Comparison of ENCODE assay signal across 24 cellular contexts in genomic region chr1:228225165-228225710, GRCh38. TPM values are rescaled to one million over a fixed set of nuclear protein-coding genes. Genes with fewer than 3 reads are reported as not detected.
DNase-seq lines count a peak whose midpoint lies in the region; ATAC-seq, FAIRE-seq and TF ChIP-seq lines count a peak whose summit lies in the region.
"Had no signal": no experiment of that assay in that cellular context is flagged by ENCODE, and none has a peak within 500 bp of the region (broad histone marks: within the 10 kb centered on the region; RNA-seq: fewer than 3 reads in every experiment).

No MANE protein-coding gene starts in this region.

- H3K36me3 ChIP-seq in HEK293 (ENCODE audit: control insufficient read depth in 2 of 2, insufficient read depth in 1 of 2, low read length in 2 of 2) (peaks cover 0 to 29% of the 10 kb centered on the region in 2 experiments), bronchial epithelial cell (ENCODE audit: control insufficient read depth, insufficient read depth, low read length) (peaks cover 13% of the 10 kb centered on the region), gastrocnemius medialis (peaks cover 0 to 60% of the 10 kb centered on the region in 2 donors), mesendoderm (ENCODE audit: control insufficient read depth, insufficient read depth, low read length) (peaks cover 8% of the 10 kb centered on the region)
- H3K36me3 ChIP-seq: BE2C had no signal

- peak; percentile 38 to 79 for ATAC-seq in gastrocnemius medialis
- ATAC-seq: A549, GM23338, HCT116 had no signal

- H3K79me1 ChIP-seq in mesendoderm (ENCODE audit: low read length) = peaks cover 4% of the 10 kb centered on the region

- POLR2A ChIA-PET in HEK293 (lab: Yijun Ruan, JAX) = no interaction called here

- TF ChIP-seq CTCF in HEK293 (tag by site-specific recombination; IDR thresholded peaks at IDR 0.05) (no peak), bronchial epithelial cell (IDR thresholded peaks at IDR 0.05; ENCODE audit: insufficient read depth, low read length, severe bottlenecking) (no peak), gastrocnemius medialis (IDR thresholded peaks at IDR 0.05 in 4 of 5, conservative IDR thresholded peaks at IDR 0.05 in 1 of 5) (no peak)

- H3K4me1 ChIP-seq in HEK293 (ENCODE audit: control insufficient read depth, insufficient read depth, low read length) = no peaks in the 10 kb centered on the region
- H3K4me1 ChIP-seq in gastrocnemius medialis = peaks cover 85 to 92% of the 10 kb centered on the region in 2 donors
- no peaks in the 10 kb centered on the region for H3K4me1 ChIP-seq in mesendoderm (ENCODE audit: control insufficient read depth, low read depth, low read length)
- H3K4me1 ChIP-seq: BE2C had no signal

- H3K27me3 ChIP-seq in bronchial epithelial cell (ENCODE audit: control insufficient read depth, insufficient read depth, low read length) (no peaks in the 10 kb centered on the region), gastrocnemius medialis (no peaks in the 10 kb centered on the region), mesendoderm (ENCODE audit: insufficient read depth, low read length, poor library complexity) (no peaks in the 10 kb centered on the region)
- H3K27me3 ChIP-seq: BE2C; BLaER1 treated with 17β-estradiol and CSF1 and Interleukin-3, amounts not matched to agents 10 nM and 100 nM had no signal

- H3K79me2 ChIP-seq in mesendoderm (ENCODE audit: control insufficient read depth, insufficient read depth, low read length) = no peaks in the 10 kb centered on the region

- H3K4me2 ChIP-seq in mesendoderm (ENCODE audit: low read length) = no peak overlapping the region
- H3K4me2 ChIP-seq: A549; BLaER1 treated with 17β-estradiol and CSF1 and Interleukin-3, amounts not matched to agents 10 nM and 100 nM; GM23338 had no signal

- H3K4ac ChIP-seq in mesendoderm (ENCODE audit: low read depth, low read length) = no peak overlapping the region

- in situ Hi-C loops in gastrocnemius medialis (cut with MboI; ENCODE audit: low sequenced_read_pairs in 4 of 4) = no loop called here

- no peaks in the 10 kb centered on the region for H3K9me3 ChIP-seq in HEK293 (ENCODE audit: control insufficient read depth, insufficient read depth, low read depth, low read length)
- H3K9me3 ChIP-seq in gastrocnemius medialis = no peaks in the 10 kb centered on the region
- H3K9me3 ChIP-seq: BE2C had no signal

- no peak overlapping the region for H3K18ac ChIP-seq in mesendoderm (ENCODE audit: low read length)

- H2BK15ac ChIP-seq in mesendoderm (replicated peaks; ENCODE audit: low read depth) = no peak overlapping the region

- WGBS in mesendoderm (ENCODE audit: extremely low coverage, insufficient coverage, low lambda C conversion rate) = no CpG with 5 or more reads among the region's 2 CpGs

- DNase-seq in bronchial epithelial cell (ENCODE audit: low read depth) = no peak
- peak in 1 of 2 donors; percentile 62 for DNase-seq in gastrocnemius medialis
- no peak for DNase-seq in mesendoderm
- no peak for DNase-seq in NCI-H146 treated with DMSO at 0.1 percent for 48 hours (lab: John Stamatoyannopoulos, UW; ENCODE audit: unreplicated experiment)
- DNase-seq in DMS 273 treated with DMSO at 0.1 percent for 48 hours (lab: John Stamatoyannopoulos, UW) = no peak
- DNase-seq: 8988T; ACHN; AML-193; BE2C; CD4-positive, alpha-beta T cell; CD8-positive, alpha-beta memory T cell; DMS53; DMS79 treated with DMSO at 0.1 percent for 48 hours; GF-D8; H9; HFFc6 had no signal

- FAIRE-seq in bronchial epithelial cell (lab: Jason Lieb, UNC) = peak; percentile 58
- FAIRE-seq: A549, D721Med, GM12891, GM18507 had no signal

- intact Hi-C loops in gastrocnemius medialis (cut with DNase I; ENCODE audit: low total_unique reads) = loop anchor here (5.0 kb wide), 1 partner anchor 57 kb away; no protein-coding TSS in a partner anchor

- H4K8ac ChIP-seq in mesendoderm (ENCODE audit: low read depth, low read length) = no peak overlapping the region

- CTCF ChIA-PET in HEK293 (lab: Yijun Ruan, JAX) = interaction anchor here (2.9 kb wide), 1 partner anchor 12 kb away, joined by 8 read pairs; no protein-coding TSS in a partner anchor

- H3K9ac ChIP-seq in mesendoderm (ENCODE audit: low read length) = no peak overlapping the region
- H3K9ac ChIP-seq: BLaER1 treated with 17β-estradiol and CSF1 and Interleukin-3, amounts not matched to agents 10 nM and 100 nM had no signal

- H2BK5ac ChIP-seq in mesendoderm (ENCODE audit: low read length) = no peak overlapping the region

- TF ChIP-seq POLR2A in gastrocnemius medialis (IDR thresholded peaks at IDR 0.05) = peak in 1 of 2 donors; percentile 8

- no peak overlapping the region for H4K5ac ChIP-seq in mesendoderm (ENCODE audit: low read length)

- H3K23ac ChIP-seq in mesendoderm (ENCODE audit: low read length) = no peak overlapping the region

- H2AK5ac ChIP-seq in mesendoderm (ENCODE audit: low read length) = no peak overlapping the region

- H3K27ac ChIP-seq in HEK293 (ENCODE audit: extremely low read depth, low read depth, low read length) (no peak overlapping the region), gastrocnemius medialis (peak overlapping the region; percentile 97 to 100 (median 100)), mesendoderm (ENCODE audit: low read depth, low read length) (no peak overlapping the region)
- H3K27ac ChIP-seq: A549 had no signal

- H3K4me3 ChIP-seq in HEK293 (ENCODE audit: low read depth, low read length) (no peak overlapping the region), bronchial epithelial cell (ENCODE audit: low read depth, low read length) (no peak overlapping the region), gastrocnemius medialis (no peak overlapping the region), mesendoderm (ENCODE audit: low read length) (no peak overlapping the region)
- H3K4me3 ChIP-seq: A549; BLaER1 treated with 17β-estradiol and CSF1 and Interleukin-3, amounts not matched to agents 10 nM and 100 nM; GM23338 had no signal

- H2BK120ac ChIP-seq in mesendoderm (ENCODE audit: low read depth, low read length) = no peak overlapping the region

- H3K56ac ChIP-seq in mesendoderm (ENCODE audit: low read length) = no peak overlapping the region

TF ChIP-seq in HEK293, 187 proteins besides CTCF, POLR2A, EP300 and RAD21:
- TF ChIP-seq, protein P1, sequence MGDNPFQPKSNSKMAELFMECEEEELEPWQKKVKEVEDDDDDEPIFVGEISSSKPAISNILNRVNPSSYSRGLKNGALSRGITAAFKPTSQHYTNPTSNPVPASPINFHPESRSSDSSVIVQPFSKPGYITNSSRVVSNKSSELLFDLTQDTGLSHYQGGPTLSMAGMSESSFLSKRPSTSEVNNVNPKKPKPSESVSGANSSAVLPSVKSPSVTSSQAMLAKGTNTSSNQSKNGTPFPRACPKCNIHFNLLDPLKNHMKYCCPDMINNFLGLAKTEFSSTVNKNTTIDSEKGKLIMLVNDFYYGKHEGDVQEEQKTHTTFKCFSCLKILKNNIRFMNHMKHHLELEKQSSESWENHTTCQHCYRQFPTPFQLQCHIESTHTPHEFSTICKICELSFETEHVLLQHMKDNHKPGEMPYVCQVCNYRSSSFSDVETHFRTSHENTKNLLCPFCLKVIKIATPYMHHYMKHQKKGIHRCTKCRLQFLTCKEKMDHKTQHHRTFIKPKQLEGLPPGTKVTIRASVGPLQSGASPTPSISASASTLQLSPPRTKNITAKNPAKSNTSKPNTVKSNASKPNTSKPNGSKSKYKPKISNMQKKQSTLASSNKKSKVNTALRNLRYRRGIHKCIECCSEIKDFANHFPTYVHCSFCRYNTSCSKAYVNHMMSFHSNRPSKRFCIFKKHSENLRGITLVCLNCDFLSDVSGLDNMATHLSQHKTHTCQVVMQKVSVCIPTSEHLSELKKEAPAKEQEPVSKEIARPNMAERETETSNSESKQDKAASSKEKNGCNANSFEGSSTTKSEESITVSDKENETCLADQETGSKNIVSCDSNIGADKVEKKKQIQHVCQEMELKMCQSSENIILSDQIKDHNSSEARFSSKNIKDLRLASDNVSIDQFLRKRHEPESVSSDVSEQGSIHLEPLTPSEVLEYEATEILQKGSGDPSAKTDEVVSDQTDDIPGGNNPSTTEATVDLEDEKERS (tag by site-specific recombination; IDR thresholded peaks at IDR 0.05) = peak; percentile 56; the same call in 1 of the 2 replicates
- TF ChIP-seq ZNF529 (tag by site-specific recombination; IDR thresholded peaks at IDR 0.05; ENCODE audit: insufficient replicate concordance) = no peak
TF ChIP-seq in HEK293: peak in this region for 1.

RNA-seq across cellular contexts. Expression of gene OBSCN, which starts 17.4 kb away (rescaled TPM):
- 6.3 and 7.6 TPM in 2 replicates for total RNA-seq in bronchial epithelial cell
- 1,000 to 10,000 TPM in 2 of 4 donors, 100 to 1,000 TPM in 2; 798 to 1,571 (median 1,162) TPM for total RNA-seq in gastrocnemius medialis
- 5.0 TPM for polyA plus RNA-seq in mesendoderm (2013, experiment 1 of 2)
- polyA plus RNA-seq in mesendoderm (2013, experiment 2 of 2) = 5.2 TPM

RNA-seq across cellular contexts. Expression of gene IBA57, which starts 59.6 kb away (rescaled TPM):
- total RNA-seq in bronchial epithelial cell = 2.0 and 2.6 TPM in 2 replicates
- total RNA-seq in gastrocnemius medialis = 10 to 100 TPM in 3 of 4 donors, 1 to 10 TPM in 1; 4.9 to 15.7 (median 12.3) TPM
- polyA plus RNA-seq in mesendoderm (2013, experiment 1 of 2) = 2.7 TPM
- 3.0 TPM for polyA plus RNA-seq in mesendoderm (2013, experiment 2 of 2)

Comparison
In these comparisons a context has a peak if more than half of its experiments do, and no peak if none do; other contexts are left out.
1. H3K27ac ChIP-seq: peak in gastrocnemius medialis (4 of 4); none in HEK293 (single experiment) and mesendoderm (single experiment).
2. RNA of gene OBSCN, which starts 17.4 kb away (total RNA-seq): 798 to 1,571 TPM in gastrocnemius medialis; 6.3 to 7.6 TPM in bronchial epithelial cell; every median in the first group is over 10 times any median in the second.